ENCODE assay signal across 10 cellular contexts in genomic region chr4:145808848-145809512, GRCh38.
DNase-seq lines count a peak whose midpoint lies in the region; ATAC-seq, FAIRE-seq and TF ChIP-seq lines count a peak whose summit lies in the region.
"Had no signal": no experiment of that assay in that cellular context is flagged by ENCODE, and none has a peak within 500 bp of the region (broad histone marks: within the 10 kb centered on the region; RNA-seq: fewer than 3 reads in every experiment).

No MANE protein-coding gene starts in this region.

- WGBS in A549 (ENCODE audit: missing lambda C conversion rate): 86% methylated on average over 3 of the region's 3 CpGs
- 75% methylated on average over 3 of the region's 3 CpGs for WGBS in GM12878 (ENCODE audit: insufficient coverage, insufficient replicate concordance, low lambda C conversion rate, missing lambda C conversion rate)

- SMC1A ChIA-PET in GM12878 (lab: Charles Lee; ENCODE audit: uncharacterized antibody, unreplicated experiment): interaction anchor here (0.6 to 4.0 kb wide), 10 partner anchors 11 to 192 kb away, joined by 3 to 42 read pairs (median 6); no protein-coding TSS in a partner anchor

- in situ Hi-C loops in GM12878 (cut with MboI): no loop called here

- peak overlapping the region; percentile 30; the same call in 1 of the 2 replicates for H3K9ac ChIP-seq in GM12878 (ENCODE audit: control insufficient read depth, insufficient read depth, low read length)

- no peak for TF ChIP-seq RAD21 in A549 (conservative IDR thresholded peaks at IDR 0.05 in 1 of 2, IDR thresholded peaks at IDR 0.05 in 1 of 2)
- TF ChIP-seq RAD21 in GM12878 (IDR thresholded peaks at IDR 0.05; ENCODE audit: insufficient read depth, low read depth, low read length): no peak

- H3K27me3 ChIP-seq in GM12878 (replicated peaks in 1 of 2; ENCODE audit: control insufficient read depth in 2 of 2, insufficient read depth in 2 of 2, low read length in 1 of 2): no peaks in the 10 kb centered on the region
- H3K27me3 ChIP-seq: sigmoid colon had no signal

- intact Hi-C loops in GM12878 (cut with micrococcal nuclease; ENCODE audit: unreplicated experiment): loop anchor here (1.0 to 5.0 kb wide), 8 partner anchors 15 to 632 kb away; partner anchors contain the start of gene MMAA

- TF ChIP-seq POLR2A in A549 (IDR thresholded peaks at IDR 0.05; ENCODE audit: low read length) (no peak), GM19193 (IDR thresholded peaks at IDR 0.05; ENCODE audit: extremely low read depth, insufficient read depth, insufficient read length) (peak; percentile 17), GM12878 (IDR thresholded peaks at IDR 0.05; ENCODE audit: low read depth, low read length) (no peak)

- H3K79me2 ChIP-seq in GM12878 (ENCODE audit: control insufficient read depth, insufficient read depth, low read length): no peaks in the 10 kb centered on the region; the same call in none of the 2 replicates

- FAIRE-seq in A549 (lab: Jason Lieb, UNC) (no peak), GM12878 (lab: Jason Lieb, UNC) (no peak)

- RAD21 ChIA-PET in GM12878 (lab: Charles Lee; ENCODE audit: unreplicated experiment): interaction anchor here (1.0 to 2.7 kb wide), 5 partner anchors 11 to 464 kb away, joined by 4 to 23 read pairs (median 7); no protein-coding TSS in a partner anchor

- no peak for TF ChIP-seq EP300 in A549 (IDR thresholded peaks at IDR 0.05)
- TF ChIP-seq EP300 in GM12878 (IDR thresholded peaks at IDR 0.05; ENCODE audit: borderline replicate concordance in 1 of 2, control insufficient read depth in 1 of 2, low read depth in 2 of 2, low read length in 2 of 2): no peak

- ATAC-seq in A549 (no peak), HG03378 (IDR thresholded peaks at IDR 0.05; ENCODE audit: unreplicated experiment) (peak; percentile 25), GM12878 (peak; percentile 47)
- no peak for ATAC-seq in activated CD4-positive, CD25-positive, alpha-beta regulatory T cell treated with anti-CD3 and anti-CD28 coated beads, Interleukin-2, amount 50 U/mL, for 24 hours

- no peaks in the 10 kb centered on the region for H4K20me1 ChIP-seq in GM12878 (ENCODE audit: control insufficient read depth, insufficient read depth)

- CTCF ChIA-PET in A549 (lab: Yijun Ruan, JAX) (no interaction called here), GM12878 (lab: Yijun Ruan, JAX) (interaction anchor here (0.7 to 1.8 kb wide), 3 partner anchors 14 to 32 kb away, joined by 3 to 7 read pairs (median 6); no protein-coding TSS in a partner anchor)

- no peak overlapping the region for H3K4me3 ChIP-seq in A549
- 0 out of 2 replicates have a peak overlapping the region, but pooled peaks have one; percentile 18 for H3K4me3 ChIP-seq in GM12878
- H3K4me3 ChIP-seq: sigmoid colon had no signal

- H3K9me3 ChIP-seq in A549 (peaks cover 24% of the 10 kb centered on the region), GM12878 (replicated peaks; ENCODE audit: control insufficient read depth, insufficient read depth, low read length) (peaks cover 16% of the 10 kb centered on the region)
- H3K9me3 ChIP-seq: sigmoid colon had no signal

- H3K36me3 ChIP-seq in GM12878 (ENCODE audit: control insufficient read depth in 2 of 2, insufficient read depth in 2 of 2, low read length in 1 of 2): peaks cover 0 to 14% of the 10 kb centered on the region in 2 experiments

- TF ChIP-seq CTCF in A549 (IDR thresholded peaks at IDR 0.05) (no peak), GM12878 (IDR thresholded peaks at IDR 0.05 in 2 of 3, conservative IDR thresholded peaks at IDR 0.05 in 1 of 3; ENCODE audit: control insufficient read depth in 2 of 3, extremely low read depth in 1 of 3, insufficient read depth in 1 of 3, low read depth in 3 of 3, low read length in 3 of 3) (no peak)

- DNase-seq in A549 (ENCODE audit: low read depth in 1 of 2, low spot score in 1 of 2) (no peak), GM12878 (ENCODE audit: low read depth, low spot score) (no peak), NCI-H2227 treated with DMSO at 0.1 percent for 48 hours (lab: John Stamatoyannopoulos, UW) (no peak), HuH-7 (ENCODE audit: low spot score) (no peak), NCI-H510A (lab: John Stamatoyannopoulos, UW) (no peak)
- DNase-seq: NCI-H1930, sigmoid colon had no signal

- no peak overlapping the region for H2AFZ ChIP-seq in GM12878 (ENCODE audit: control insufficient read depth, low read depth, low read length)

- H3K27ac ChIP-seq in A549: peak overlapping the region; percentile 69 to 84
- peak overlapping the region; percentile 90 for H3K27ac ChIP-seq in GM12878 (ENCODE audit: control insufficient read depth, insufficient read depth)

- H3K4me2 ChIP-seq in A549 (peak overlapping the region; percentile 69), GM12878 (ENCODE audit: control insufficient read depth, insufficient read depth) (peak overlapping the region; percentile 46; the same call in 1 of the 2 replicates)

- no TSS peak for BruUV-seq in GM12878 (replicated peaks; lab: Mats Ljungman, UMichigan)

- POLR2A ChIA-PET in A549 (lab: Yijun Ruan, JAX) (interaction anchor here (0.7 to 1.2 kb wide), 2 partner anchors 76 to 189 kb away, joined by 4 read pairs; partner anchors contain the start of gene MMAA), GM12878 (lab: Charles Lee) (interaction anchor here (0.7 to 2.7 kb wide), 4 partner anchors 9 to 21 kb away, joined by 3 to 11 read pairs (median 3); no protein-coding TSS in a partner anchor)

- H3K4me1 ChIP-seq in A549: peaks cover 58% of the 10 kb centered on the region
- H3K4me1 ChIP-seq in GM12878 (ENCODE audit: control insufficient read depth, insufficient read depth, low read length): peaks cover 36% of the 10 kb centered on the region

TF ChIP-seq in A549, 52 proteins besides CTCF, POLR2A, EP300 and RAD21 (continues in another document):
- TF ChIP-seq HOXB5 (CRISPR knock-in tag; IDR thresholded peaks at IDR 0.05): no peak
- no peak for TF ChIP-seq NPAS2 (CRISPR knock-in tag; IDR thresholded peaks at IDR 0.05; ENCODE audit: borderline replicate concordance)
- no peak for TF ChIP-seq MAZ (IDR thresholded peaks at IDR 0.05; ENCODE audit: borderline replicate concordance, low read depth, low read length)
- TF ChIP-seq, protein P1, sequence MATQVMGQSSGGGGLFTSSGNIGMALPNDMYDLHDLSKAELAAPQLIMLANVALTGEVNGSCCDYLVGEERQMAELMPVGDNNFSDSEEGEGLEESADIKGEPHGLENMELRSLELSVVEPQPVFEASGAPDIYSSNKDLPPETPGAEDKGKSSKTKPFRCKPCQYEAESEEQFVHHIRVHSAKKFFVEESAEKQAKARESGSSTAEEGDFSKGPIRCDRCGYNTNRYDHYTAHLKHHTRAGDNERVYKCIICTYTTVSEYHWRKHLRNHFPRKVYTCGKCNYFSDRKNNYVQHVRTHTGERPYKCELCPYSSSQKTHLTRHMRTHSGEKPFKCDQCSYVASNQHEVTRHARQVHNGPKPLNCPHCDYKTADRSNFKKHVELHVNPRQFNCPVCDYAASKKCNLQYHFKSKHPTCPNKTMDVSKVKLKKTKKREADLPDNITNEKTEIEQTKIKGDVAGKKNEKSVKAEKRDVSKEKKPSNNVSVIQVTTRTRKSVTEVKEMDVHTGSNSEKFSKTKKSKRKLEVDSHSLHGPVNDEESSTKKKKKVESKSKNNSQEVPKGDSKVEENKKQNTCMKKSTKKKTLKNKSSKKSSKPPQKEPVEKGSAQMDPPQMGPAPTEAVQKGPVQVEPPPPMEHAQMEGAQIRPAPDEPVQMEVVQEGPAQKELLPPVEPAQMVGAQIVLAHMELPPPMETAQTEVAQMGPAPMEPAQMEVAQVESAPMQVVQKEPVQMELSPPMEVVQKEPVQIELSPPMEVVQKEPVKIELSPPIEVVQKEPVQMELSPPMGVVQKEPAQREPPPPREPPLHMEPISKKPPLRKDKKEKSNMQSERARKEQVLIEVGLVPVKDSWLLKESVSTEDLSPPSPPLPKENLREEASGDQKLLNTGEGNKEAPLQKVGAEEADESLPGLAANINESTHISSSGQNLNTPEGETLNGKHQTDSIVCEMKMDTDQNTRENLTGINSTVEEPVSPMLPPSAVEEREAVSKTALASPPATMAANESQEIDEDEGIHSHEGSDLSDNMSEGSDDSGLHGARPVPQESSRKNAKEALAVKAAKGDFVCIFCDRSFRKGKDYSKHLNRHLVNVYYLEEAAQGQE (IDR thresholded peaks at IDR 0.05): no peak
- no peak for TF ChIP-seq JUN (IDR thresholded peaks at IDR 0.05)
- no peak for TF ChIP-seq EHF (CRISPR knock-in tag; IDR thresholded peaks at IDR 0.05)
- no peak for TF ChIP-seq MYC (IDR thresholded peaks at IDR 0.05; ENCODE audit: borderline replicate concordance, low read length)

TF ChIP-seq in GM12878, 131 proteins besides CTCF, POLR2A, EP300 and RAD21 (continues in another document):
- no peak for TF ChIP-seq NR2F1 (conservative IDR thresholded peaks at IDR 0.05)
- TF ChIP-seq, protein P2, sequence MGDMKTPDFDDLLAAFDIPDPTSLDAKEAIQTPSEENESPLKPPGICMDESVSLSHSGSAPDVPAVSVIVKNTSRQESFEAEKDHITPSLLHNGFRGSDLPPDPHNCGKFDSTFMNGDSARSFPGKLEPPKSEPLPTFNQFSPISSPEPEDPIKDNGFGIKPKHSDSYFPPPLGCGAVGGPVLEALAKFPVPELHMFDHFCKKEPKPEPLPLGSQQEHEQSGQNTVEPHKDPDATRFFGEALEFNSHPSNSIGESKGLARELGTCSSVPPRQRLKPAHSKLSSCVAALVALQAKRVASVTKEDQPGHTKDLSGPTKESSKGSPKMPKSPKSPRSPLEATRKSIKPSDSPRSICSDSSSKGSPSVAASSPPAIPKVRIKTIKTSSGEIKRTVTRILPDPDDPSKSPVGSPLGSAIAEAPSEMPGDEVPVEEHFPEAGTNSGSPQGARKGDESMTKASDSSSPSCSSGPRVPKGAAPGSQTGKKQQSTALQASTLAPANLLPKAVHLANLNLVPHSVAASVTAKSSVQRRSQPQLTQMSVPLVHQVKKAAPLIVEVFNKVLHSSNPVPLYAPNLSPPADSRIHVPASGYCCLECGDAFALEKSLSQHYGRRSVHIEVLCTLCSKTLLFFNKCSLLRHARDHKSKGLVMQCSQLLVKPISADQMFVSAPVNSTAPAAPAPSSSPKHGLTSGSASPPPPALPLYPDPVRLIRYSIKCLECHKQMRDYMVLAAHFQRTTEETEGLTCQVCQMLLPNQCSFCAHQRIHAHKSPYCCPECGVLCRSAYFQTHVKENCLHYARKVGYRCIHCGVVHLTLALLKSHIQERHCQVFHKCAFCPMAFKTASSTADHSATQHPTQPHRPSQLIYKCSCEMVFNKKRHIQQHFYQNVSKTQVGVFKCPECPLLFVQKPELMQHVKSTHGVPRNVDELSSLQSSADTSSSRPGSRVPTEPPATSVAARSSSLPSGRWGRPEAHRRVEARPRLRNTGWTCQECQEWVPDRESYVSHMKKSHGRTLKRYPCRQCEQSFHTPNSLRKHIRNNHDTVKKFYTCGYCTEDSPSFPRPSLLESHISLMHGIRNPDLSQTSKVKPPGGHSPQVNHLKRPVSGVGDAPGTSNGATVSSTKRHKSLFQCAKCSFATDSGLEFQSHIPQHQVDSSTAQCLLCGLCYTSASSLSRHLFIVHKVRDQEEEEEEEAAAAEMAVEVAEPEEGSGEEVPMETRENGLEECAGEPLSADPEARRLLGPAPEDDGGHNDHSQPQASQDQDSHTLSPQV (IDR thresholded peaks at IDR 0.05): no peak
- no peak for TF ChIP-seq TBL1XR1 (IDR thresholded peaks at IDR 0.05; ENCODE audit: low read depth, low read length)
- TF ChIP-seq ZSCAN29 (IDR thresholded peaks at IDR 0.05): no peak

Comparison
In these comparisons a context has a peak if more than half of its experiments do, and no peak if none do; other contexts are left out.
1. ATAC-seq: peak in HG03378 (single experiment) and GM12878 (single experiment); none in A549 (0 of 2) and activated CD4-positive, CD25-positive, alpha-beta regulatory T cell treated with anti-CD3 and anti-CD28 coated beads, Interleukin-2, amount 50 U/mL, for 24 hours (0 of 2).
2. Of the 24 proteins assayed by ChIP-seq in both GM12878 and A549: peak only in GM12878: JUNB; only in A549: none; in both: none; in neither: 23.